In the genomic region with DNA sequence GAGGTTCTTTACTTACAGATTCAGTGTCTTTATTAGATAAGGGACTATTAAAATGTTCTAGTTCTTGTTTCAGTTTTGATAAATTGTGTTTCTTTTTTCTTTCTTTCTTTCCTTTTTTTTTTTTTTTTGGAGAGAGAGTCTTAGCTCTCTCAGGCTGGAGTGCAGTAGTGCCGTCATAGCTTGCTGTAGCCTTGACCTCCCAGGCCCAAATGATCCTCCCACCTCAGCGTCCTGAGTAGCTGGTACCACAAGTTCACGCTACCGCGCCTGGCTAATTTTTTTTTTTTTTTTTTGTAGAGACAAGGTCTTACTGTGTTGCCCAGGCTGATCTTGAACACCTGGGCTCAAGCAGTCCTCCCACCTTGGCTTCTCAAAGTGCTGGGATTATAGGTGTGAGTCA, we compare ENCODE assay signal across 18 cellular contexts.
"Had no signal": no experiment of that assay in that cellular context is flagged by ENCODE, and none has a peak within 500 bp of the region (broad histone marks: within the 10 kb centered on the region; RNA-seq: fewer than 3 reads in every experiment).

No MANE protein-coding gene starts in this region.

- H3K27me3 Mint-ChIP-seq: naive thymus-derived CD4-positive, alpha-beta T cell had no signal

- H3K27me3 ChIP-seq: colonic mucosa, foreskin keratinocyte, heart left ventricle, right atrium auricular region, sigmoid colon, suprapubic skin, tibial artery, upper lobe of left lung, vagina had no signal

- H3K27ac Mint-ChIP-seq: endodermal cell, nephron progenitor cell had no signal

- DNase-seq: colonic mucosa; dermis blood vessel endothelial cell; endodermal cell; heart left ventricle; hippocampal formation; naive thymus-derived CD4-positive, alpha-beta T cell; nephron progenitor cell; sigmoid colon; stimulated activated CD4-positive, alpha-beta T cell treated with anti-CD3 and anti-CD28 coated beads, Interleukin-2, amount 100 ng/mL, for 24 hours; stimulated activated CD4-positive, alpha-beta T cell treated with anti-CD3 and anti-CD28 coated beads, Interleukin-4, amount 100 ng/mL, for 4 hours; stimulated activated naive CD4-positive, alpha-beta T cell; tibial artery; upper lobe of left lung had no signal

- ATAC-seq: foreskin keratinocyte; heart left ventricle; naive thymus-derived CD4-positive, alpha-beta T cell had no signal

- H3K9me3 Mint-ChIP-seq: naive thymus-derived CD4-positive, alpha-beta T cell had no signal

- H3K27ac ChIP-seq: colonic mucosa, foreskin keratinocyte, heart left ventricle, right atrium auricular region, sigmoid colon, skin epidermis, suprapubic skin, tibial artery, upper lobe of left lung, vagina had no signal

- H3K4me1 Mint-ChIP-seq: nephron progenitor cell had no signal

- H3K4me3 Mint-ChIP-seq: endodermal cell; naive thymus-derived CD4-positive, alpha-beta T cell; nephron progenitor cell had no signal

- H3K36me3 ChIP-seq: colonic mucosa, right atrium auricular region, sigmoid colon, suprapubic skin, tibial artery, vagina had no signal

- H3K4me3 ChIP-seq: colonic mucosa, heart left ventricle, right atrium auricular region, sigmoid colon, skin epidermis, suprapubic skin, tibial artery, upper lobe of left lung, vagina had no signal

- H3K4me1 ChIP-seq: colonic mucosa, foreskin keratinocyte, suprapubic skin, upper lobe of left lung, vagina had no signal

- H3K9me3 ChIP-seq: colonic mucosa, heart left ventricle, right atrium auricular region, sigmoid colon, suprapubic skin, tibial artery, upper lobe of left lung, vagina had no signal
